In genomic region chr3:15329058-15330005, GRCh38 we compare ENCODE assay signal across 13 cellular contexts. TPM values are rescaled to one million over a fixed set of nuclear protein-coding genes. Genes with fewer than 3 reads are reported as not detected.
DNase-seq lines count a peak whose midpoint lies in the region; ATAC-seq and TF ChIP-seq lines count a peak whose summit lies in the region.
"Had no signal": no experiment of that assay in that cellular context is flagged by ENCODE, and none has a peak within 500 bp of the region (broad histone marks: within the 10 kb centered on the region; RNA-seq: fewer than 3 reads in every experiment).

No MANE protein-coding gene starts in this region.

- H3K27ac ChIP-seq in esophagus muscularis mucosa (replicated peaks in 1 of 4), result peak overlapping the region; percentile 78 to 87 (median 82)
- H3K27ac ChIP-seq in MM.1S (ENCODE audit: low read length), result no peak overlapping the region

- peak overlapping the region; percentile 1 for H3K27ac Mint-ChIP-seq in activated T-cell treated with anti-CD3 and anti-CD28 coated beads, Interleukin-2, amount 50 U/mL, for 72 hours
- H3K27ac Mint-ChIP-seq in neural crest cell (ENCODE audit: unreplicated experiment), result no peak overlapping the region
- no peak overlapping the region for H3K27ac Mint-ChIP-seq in progenitor cell of endocrine pancreas

- H3K9me3 Mint-ChIP-seq in activated T-cell treated with anti-CD3 and anti-CD28 coated beads, Interleukin-2, amount 50 U/mL, for 72 hours, result no peaks in the 10 kb centered on the region
- H3K9me3 Mint-ChIP-seq in neural crest cell, result no peaks in the 10 kb centered on the region
- H3K9me3 Mint-ChIP-seq in progenitor cell of endocrine pancreas (ENCODE audit: low read depth), result no peaks in the 10 kb centered on the region

- no peak overlapping the region for H2AFZ ChIP-seq in MM.1S (ENCODE audit: low read length)

- no peaks in the 10 kb centered on the region for H3K27me3 Mint-ChIP-seq in activated T-cell treated with anti-CD3 and anti-CD28 coated beads, Interleukin-2, amount 50 U/mL, for 72 hours (ENCODE audit: low read depth)
- H3K27me3 Mint-ChIP-seq in neural crest cell (ENCODE audit: low read depth) (peaks cover 39% of the 10 kb centered on the region), progenitor cell of endocrine pancreas (peaks cover 12% of the 10 kb centered on the region)

- no peak overlapping the region for H3K4me2 ChIP-seq in MM.1S (ENCODE audit: low read depth, low read length)

- TF ChIP-seq POLR2A in esophagus muscularis mucosa (IDR thresholded peaks at IDR 0.05; ENCODE audit: low read depth), result no peak

- peaks cover 0 to 4% of the 10 kb centered on the region in 2 donors for H3K36me3 Mint-ChIP-seq in activated T-cell treated with anti-CD3 and anti-CD28 coated beads, Interleukin-2, amount 50 U/mL, for 72 hours (ENCODE audit: insufficient read depth in 2 of 2)
- no peaks in the 10 kb centered on the region for H3K36me3 Mint-ChIP-seq in neural crest cell (ENCODE audit: low read depth)
- H3K36me3 Mint-ChIP-seq in progenitor cell of endocrine pancreas (ENCODE audit: insufficient read depth), result no peaks in the 10 kb centered on the region

- peak overlapping the region in 1 of 2 donors; percentile 24 for H3K4me3 Mint-ChIP-seq in activated T-cell treated with anti-CD3 and anti-CD28 coated beads, Interleukin-2, amount 50 U/mL, for 72 hours
- H3K4me3 Mint-ChIP-seq in neural crest cell (peak overlapping the region; percentile 20), progenitor cell of endocrine pancreas (ENCODE audit: low read depth) (no peak overlapping the region)

- no peaks in the 10 kb centered on the region for H3K9me2 ChIP-seq in MM.1S (replicated peaks; ENCODE audit: insufficient read depth, low read length)

- no peak overlapping the region for H3K9ac ChIP-seq in MM.1S (ENCODE audit: low read length)

- no peaks in the 10 kb centered on the region for H3K79me2 ChIP-seq in MM.1S (ENCODE audit: low read length)

- ATAC-seq in activated T-cell treated with anti-CD3 and anti-CD28 coated beads, Interleukin-2, amount 50 U/mL, for 72 hours (replicated peaks in 1 of 2), result no peak
- ATAC-seq: stimulated activated naive CD8-positive, alpha-beta T cell treated with anti-CD3 and anti-CD28 coated beads, Interleukin-15, Interleukin-2, amounts not matched to agents 100 U/mL and 50 U/mL, for 24 hours had no signal

- TF ChIP-seq CTCF in esophagus muscularis mucosa (IDR thresholded peaks at IDR 0.05) (no peak), neural crest cell (conservative IDR thresholded peaks at IDR 0.05) (no peak), progenitor cell of endocrine pancreas (IDR thresholded peaks at IDR 0.05; ENCODE audit: unreplicated experiment) (no peak), MM.1S (IDR thresholded peaks at IDR 0.05; ENCODE audit: low read length) (no peak)

- intact Hi-C loops in esophagus muscularis mucosa (cut with DNase I), result loop anchor here (5.0 kb wide), 2 partner anchors 48 to 62 kb away; no protein-coding TSS in a partner anchor

- peaks cover 16% of the 10 kb centered on the region; the same call in 1 of the 2 replicates for H3F3A ChIP-seq in MM.1S (ENCODE audit: insufficient read depth, low read length)

- no peak for DNase-seq in activated T-cell treated with anti-CD3 and anti-CD28 coated beads, Interleukin-2, amount 50 U/mL, for 72 hours
- no peak for DNase-seq in activated T-cell treated with anti-CD3 and anti-CD28 coated beads, Interleukin-2, amount 50 U/mL, for 1 hour
- DNase-seq in esophagus muscularis mucosa (ENCODE audit: extremely low spot score) (no peak), neural crest cell (ENCODE audit: low read depth, low spot score) (no peak), progenitor cell of endocrine pancreas (ENCODE audit: low spot score, unreplicated experiment) (no peak), HCEC 1CT (no peak), MM.1S (no peak), occipital lobe (lab: John Stamatoyannopoulos, UW) (no peak)
- DNase-seq: foreskin melanocyte; GF-D8; H7; NCI-H774; stimulated activated naive CD8-positive, alpha-beta T cell treated with anti-CD3 and anti-CD28 coated beads, Interleukin-15, Interleukin-2, amounts not matched to agents 100 U/mL and 50 U/mL, for 24 hours had no signal

- no peaks in the 10 kb centered on the region for H3K9me3 ChIP-seq in esophagus muscularis mucosa
- H3K9me3 ChIP-seq in MM.1S (replicated peaks; ENCODE audit: insufficient read depth, low read length), result no peaks in the 10 kb centered on the region

- H3K4me3 ChIP-seq in esophagus muscularis mucosa (peak overlapping the region in 1 of 4 donors; percentile 65), MM.1S (ENCODE audit: low read length) (no peak overlapping the region)

- TF ChIP-seq EP300 in esophagus muscularis mucosa (IDR thresholded peaks at IDR 0.05), result no peak

- no peaks in the 10 kb centered on the region for H4K20me1 ChIP-seq in MM.1S (ENCODE audit: insufficient read depth, low read length)

- H3K4me1 ChIP-seq in esophagus muscularis mucosa (peaks cover 48 to 81% (median 78%) of the 10 kb centered on the region in 4 donors), MM.1S (ENCODE audit: low read length) (peaks cover 31% of the 10 kb centered on the region)

- H3K27me3 ChIP-seq in esophagus muscularis mucosa, result no peaks in the 10 kb centered on the region
- H3K27me3 ChIP-seq in MM.1S (replicated peaks; ENCODE audit: insufficient read depth, low read length), result no peaks in the 10 kb centered on the region

- 79% methylated on average over 11 of the region's 11 CpGs for WGBS in esophagus muscularis mucosa

- peaks cover 72% of the 10 kb centered on the region for H3K4me1 Mint-ChIP-seq in activated T-cell treated with anti-CD3 and anti-CD28 coated beads, Interleukin-2, amount 50 U/mL, for 72 hours (ENCODE audit: low read depth)
- peaks cover 23% of the 10 kb centered on the region for H3K4me1 Mint-ChIP-seq in neural crest cell
- H3K4me1 Mint-ChIP-seq in progenitor cell of endocrine pancreas (ENCODE audit: low read depth), result peaks cover 47% of the 10 kb centered on the region

- H3K36me3 ChIP-seq in esophagus muscularis mucosa (no peaks in the 10 kb centered on the region), MM.1S (replicated peaks; ENCODE audit: insufficient read depth, low read length) (no peaks in the 10 kb centered on the region)

RNA-seq across cellular contexts. Expression of gene SH3BP5, which starts 3.1 kb away (rescaled TPM):
- 10 to 100 TPM in 1 of 2 donors, 1 to 10 TPM in 1; 7.4 to 19.6 TPM for total RNA-seq in activated T-cell treated with anti-CD3 and anti-CD28 coated beads, Interleukin-2, amount 50 U/mL, for 72 hours
- 10 to 100 TPM; 26.2 to 56.5 (median 38.2) TPM for total RNA-seq in esophagus muscularis mucosa
- 4.8 and 5.2 TPM in 2 replicates for total RNA-seq in neural crest cell
- 11.6 and 14.7 TPM in 2 replicates for total RNA-seq in progenitor cell of endocrine pancreas
- 61.6 TPM for total RNA-seq in occipital lobe
